1 cellular context compared by ENCODE assay signal in genomic region chr1:110407260-110408210, GRCh38.
TF ChIP-seq lines count a peak whose summit lies in the region.

Gene LAMTOR5, minus strand, starts transcription at chr1:110407694. Its CDS starts 74 bp downstream, at chr1:110407620.

TF ChIP-seq in Ishikawa, 13 proteins besides CTCF, POLR2A, EP300 and RAD21 (continued from another document):
- peak; percentile 90 for TF ChIP-seq CREB1 (IDR thresholded peaks at IDR 0.05; ENCODE audit: low read depth)
- TF ChIP-seq EGR1 (IDR thresholded peaks at IDR 0.05) = no peak
- TF ChIP-seq CEBPB (IDR thresholded peaks at IDR 0.05) = no peak; the same call in 1 of the 2 replicates
- TF ChIP-seq TEAD4 (IDR thresholded peaks at IDR 0.05) = peak; percentile 58
